ENCODE assay signal across 9 cellular contexts in the genomic region with DNA sequence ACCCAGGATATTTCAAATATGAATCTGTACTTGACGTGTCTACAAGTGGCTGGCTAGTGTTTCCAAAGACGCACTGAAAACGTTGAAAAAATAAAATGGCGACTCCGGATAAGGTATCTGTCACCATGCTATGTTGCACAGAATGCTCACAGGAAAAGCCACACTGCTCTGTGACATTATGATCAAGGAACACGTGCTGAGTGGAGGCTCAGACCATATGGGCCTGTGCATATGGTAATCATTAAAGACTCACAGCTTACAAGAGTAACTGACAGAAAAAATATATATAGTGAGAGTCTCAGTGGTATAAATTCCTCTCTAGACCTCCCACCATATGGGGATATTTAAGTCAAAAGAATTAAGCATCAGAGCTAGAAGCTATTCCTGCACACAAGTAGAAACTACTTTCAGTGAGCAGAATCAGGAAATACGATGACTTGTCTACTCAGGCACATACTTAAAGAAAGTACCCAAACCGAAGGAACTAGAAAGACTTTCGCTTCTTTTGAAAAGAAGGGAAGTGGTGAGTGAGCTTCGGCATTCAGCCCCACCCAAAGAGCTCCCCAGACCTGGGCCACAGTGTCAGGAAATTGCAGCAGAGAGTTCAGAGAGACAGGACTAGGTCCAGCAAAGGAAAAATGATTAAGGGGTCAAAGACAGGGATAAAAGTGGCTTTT.
DNase-seq lines count a peak whose midpoint lies in the region; ATAC-seq lines count a peak whose summit lies in the region.
"Had no signal": no experiment of that assay in that cellular context is flagged by ENCODE, and none has a peak within 500 bp of the region (broad histone marks: within the 10 kb centered on the region; RNA-seq: fewer than 3 reads in every experiment).

No MANE protein-coding gene starts in this region.

- peaks cover 14% of the 10 kb centered on the region for H3K9me3 Mint-ChIP-seq in activated CD4-positive, alpha-beta T cell treated with anti-CD3 and anti-CD28 coated beads, Interleukin-2, amount 10 ng/mL, durations not matched to agents 7 days and 5 days

- H3K27ac Mint-ChIP-seq in activated CD4-positive, alpha-beta T cell treated with anti-CD3 and anti-CD28 coated beads, Interleukin-2, amount 10 ng/mL, durations not matched to agents 7 days and 5 days = peak overlapping the region; percentile 96

- peak; percentile 97 for ATAC-seq in GM19372 (IDR thresholded peaks at IDR 0.05; ENCODE audit: low read depth, unreplicated experiment)
- peak; percentile 98 for ATAC-seq in HG03432 (IDR thresholded peaks at IDR 0.05; ENCODE audit: unreplicated experiment)
- ATAC-seq in Right ventricle myocardium superior (ENCODE audit: poor library complexity) = peak; percentile 57

- H3K36me3 Mint-ChIP-seq in activated CD4-positive, alpha-beta T cell treated with anti-CD3 and anti-CD28 coated beads, Interleukin-2, amount 10 ng/mL, durations not matched to agents 7 days and 5 days (ENCODE audit: low read depth) = peaks cover 20% of the 10 kb centered on the region

- H3K27me3 Mint-ChIP-seq in activated CD4-positive, alpha-beta T cell treated with anti-CD3 and anti-CD28 coated beads, Interleukin-2, amount 10 ng/mL, durations not matched to agents 7 days and 5 days = no peaks in the 10 kb centered on the region

- peaks cover 54% of the 10 kb centered on the region for H3K4me1 Mint-ChIP-seq in activated CD4-positive, alpha-beta T cell treated with anti-CD3 and anti-CD28 coated beads, Interleukin-2, amount 10 ng/mL, durations not matched to agents 7 days and 5 days

- H3K4me3 Mint-ChIP-seq in activated CD4-positive, alpha-beta T cell treated with anti-CD3 and anti-CD28 coated beads, Interleukin-2, amount 10 ng/mL, durations not matched to agents 7 days and 5 days = peak overlapping the region; percentile 66

- intact Hi-C loops in Right ventricle myocardium superior (cut with DNase I) = no loop called here

- CTCF ChIA-PET in activated CD4-positive, alpha-beta T cell treated with anti-CD3 and anti-CD28 coated beads, Interleukin-2, amount 10 ng/mL, durations not matched to agents 7 days and 5 days (lab: Charles Lee) = interaction anchor here (1.1 to 1.7 kb wide), 4 partner anchors 12 to 91 kb away, joined by 6 to 7 read pairs (median 6); no protein-coding TSS in a partner anchor

- POLR2A ChIA-PET in activated CD4-positive, alpha-beta T cell treated with anti-CD3 and anti-CD28 coated beads, Interleukin-2, amount 10 ng/mL, durations not matched to agents 7 days and 5 days (lab: Charles Lee) = interaction anchor here (1.1 to 1.4 kb wide), 3 partner anchors 13 to 65 kb away, joined by 3 to 6 read pairs (median 4); a partner anchor contains a TSS

- DNase-seq in A172 (ENCODE audit: low spot score) = peak; percentile 19
- peak; percentile 81 for DNase-seq in activated CD4-positive, alpha-beta T cell treated with anti-CD3 and anti-CD28 coated beads, Interleukin-2, amount 10 ng/mL, durations not matched to agents 7 days and 5 days
- peak; percentile 51 for DNase-seq in Right ventricle myocardium superior
- DNase-seq in stimulated activated CD8-positive, alpha-beta memory T cell treated with anti-CD3 and anti-CD28 coated beads, Interleukin-7, amount 100 ng/mL, for 1 hour (ENCODE audit: low read depth in 2 of 2) = peak; percentile 2 to 20
- no peak for DNase-seq in NCI-H128 (lab: John Stamatoyannopoulos, UW; ENCODE audit: unreplicated experiment)
- no peak for DNase-seq in NCI-H146 (lab: John Stamatoyannopoulos, UW)
- DNase-seq: pancreas had no signal

Comparison
In these comparisons a context has a peak if more than half of its experiments do, and no peak if none do; other contexts are left out.
1. DNase-seq: peak in A172 (single experiment), activated CD4-positive, alpha-beta T cell treated with anti-CD3 and anti-CD28 coated beads, Interleukin-2, amount 10 ng/mL, durations not matched to agents 7 days and 5 days (single experiment), Right ventricle myocardium superior (single experiment) and stimulated activated CD8-positive, alpha-beta memory T cell treated with anti-CD3 and anti-CD28 coated beads, Interleukin-7, amount 100 ng/mL, for 1 hour (2 of 2); none in NCI-H128 (single experiment) and NCI-H146 (single experiment).
2. Peak in every context shown above with its lines, with median percentiles within 50 percentile points of each other: ATAC-seq.